In genomic region chr1:118899340-118899739, GRCh38 we compare ENCODE assay signal across 22 cellular contexts.
"Had no signal": no experiment of that assay in that cellular context is flagged by ENCODE, and none has a peak within 500 bp of the region (broad histone marks: within the 10 kb centered on the region; RNA-seq: fewer than 3 reads in every experiment).

No MANE protein-coding gene starts in this region.

- H3K4me1 ChIP-seq: tibial artery, upper lobe of left lung, uterus had no signal

- H3K27ac Mint-ChIP-seq: endodermal cell; nephron; stimulated activated effector memory CD8-positive, alpha-beta T cell treated with anti-CD3 and anti-CD28 coated beads, Interleukin-12 subunit alpha, Interleukin-12 subunit beta, amount 100 ng/mL, for 72 hours had no signal

- H3K4me2 ChIP-seq: hepatocyte, smooth muscle cell had no signal

- H3K4me3 Mint-ChIP-seq: endodermal cell; naive B cell; nephron; stimulated activated effector memory CD8-positive, alpha-beta T cell treated with anti-CD3 and anti-CD28 coated beads, Interleukin-12 subunit alpha, Interleukin-12 subunit beta, amount 100 ng/mL, for 72 hours had no signal

- H3K27ac ChIP-seq: coronary artery, hepatocyte, neutrophil, tibial artery, upper lobe of left lung, uterus had no signal

- ATAC-seq: left cardiac atrium; right cardiac atrium; stimulated activated effector memory CD8-positive, alpha-beta T cell treated with anti-CD3 and anti-CD28 coated beads, Interleukin-12 subunit alpha, Interleukin-12 subunit beta, amount 100 ng/mL, for 72 hours; stimulated activated naive CD8-positive, alpha-beta T cell treated with anti-CD3 and anti-CD28 coated beads, Interleukin-15, Interleukin-2, amounts not matched to agents 100 U/mL and 50 U/mL, for 24 hours had no signal

- H2AFZ ChIP-seq: hepatocyte had no signal

- DNase-seq: effector CD4-positive, alpha-beta T cell; endodermal cell; foreskin melanocyte; head of caudate nucleus; kidney; left cardiac atrium; mesendoderm; naive B cell; posterior cingulate gyrus; right cardiac atrium; stimulated activated CD4-positive, alpha-beta T cell treated with anti-CD3 and anti-CD28 coated beads, Interleukin-2, amount 100 ng/mL, for 48 hours; stimulated activated CD8-positive, alpha-beta memory T cell treated with anti-CD3 and anti-CD28 coated beads, Interleukin-4, amount 100 ng/mL, for 48 hours; stimulated activated naive CD8-positive, alpha-beta T cell treated with anti-CD3 and anti-CD28 coated beads, Interleukin-15, Interleukin-2, amounts not matched to agents 100 U/mL and 50 U/mL, for 24 hours; tibial artery; upper lobe of left lung; uterus had no signal

- H3K79me2 ChIP-seq: hepatocyte had no signal

- H3K9me3 ChIP-seq: neutrophil, tibial artery, upper lobe of left lung, uterus had no signal

- H3K27me3 Mint-ChIP-seq: naive B cell had no signal

- H3K4me1 Mint-ChIP-seq: endodermal cell; naive B cell; nephron; stimulated activated effector memory CD8-positive, alpha-beta T cell treated with anti-CD3 and anti-CD28 coated beads, Interleukin-12 subunit alpha, Interleukin-12 subunit beta, amount 100 ng/mL, for 72 hours had no signal

- H3K27me3 ChIP-seq: hepatocyte, neutrophil, tibial artery, upper lobe of left lung, uterus had no signal

- H3K36me3 Mint-ChIP-seq: naive B cell; stimulated activated effector memory CD8-positive, alpha-beta T cell treated with anti-CD3 and anti-CD28 coated beads, Interleukin-12 subunit alpha, Interleukin-12 subunit beta, amount 100 ng/mL, for 72 hours had no signal

- H3K4me3 ChIP-seq: coronary artery, hepatocyte, smooth muscle cell, tibial artery, upper lobe of left lung, uterus had no signal

- H3K9me3 Mint-ChIP-seq: endodermal cell, nephron had no signal

- H3K36me3 ChIP-seq: neutrophil, upper lobe of left lung, uterus had no signal
